In genomic region chr16:78298986-78299385, GRCh38 we compare ENCODE assay signal across 14 cellular contexts.
"Had no signal": no experiment of that assay in that cellular context is flagged by ENCODE, and none has a peak within 500 bp of the region (broad histone marks: within the 10 kb centered on the region; RNA-seq: fewer than 3 reads in every experiment).

No MANE protein-coding gene starts in this region.

- H3K27me3 Mint-ChIP-seq: activated CD4-positive, alpha-beta memory T cell treated with anti-CD3 and anti-CD28 coated beads, Interleukin-2, amount 10 ng/mL, durations not matched to agents 7 days and 5 days; activated T-cell treated with anti-CD3 and anti-CD28 coated beads, Interleukin-2, amount 50 U/mL, for 24 hours had no signal

- DNase-seq: activated CD4-positive, alpha-beta memory T cell treated with anti-CD3 and anti-CD28 coated beads, Interleukin-2, amount 10 ng/mL, durations not matched to agents 7 days and 5 days; activated CD4-positive, alpha-beta T cell treated with anti-CD3 and anti-CD28 coated beads for 4 hours; activated naive CD4-positive, alpha-beta T cell treated with anti-CD3 and anti-CD28 coated beads, Interleukin-2, amount 50 U/mL, for 16 hours; activated T-cell treated with anti-CD3 and anti-CD28 coated beads, Interleukin-2, amount 50 U/mL, for 24 hours; colonic mucosa; hippocampal formation; midbrain; sigmoid colon; stimulated activated CD4-positive, alpha-beta T cell treated with anti-CD3 and anti-CD28 coated beads, Interleukin-2, amount 100 ng/mL, for 24 hours; stomach; T-helper 1 cell; testis had no signal

- H3K9me3 Mint-ChIP-seq: activated CD4-positive, alpha-beta memory T cell treated with anti-CD3 and anti-CD28 coated beads, Interleukin-2, amount 10 ng/mL, durations not matched to agents 7 days and 5 days had no signal

- H3K4me1 Mint-ChIP-seq: activated CD4-positive, alpha-beta memory T cell treated with anti-CD3 and anti-CD28 coated beads, Interleukin-2, amount 10 ng/mL, durations not matched to agents 7 days and 5 days had no signal

- H3K36me3 Mint-ChIP-seq: WTC11 had no signal

- H3K27ac Mint-ChIP-seq: activated CD4-positive, alpha-beta memory T cell treated with anti-CD3 and anti-CD28 coated beads, Interleukin-2, amount 10 ng/mL, durations not matched to agents 7 days and 5 days; activated T-cell treated with anti-CD3 and anti-CD28 coated beads, Interleukin-2, amount 50 U/mL, for 24 hours; WTC11 had no signal

- H3K4me3 Mint-ChIP-seq: activated CD4-positive, alpha-beta memory T cell treated with anti-CD3 and anti-CD28 coated beads, Interleukin-2, amount 10 ng/mL, durations not matched to agents 7 days and 5 days; activated T-cell treated with anti-CD3 and anti-CD28 coated beads, Interleukin-2, amount 50 U/mL, for 24 hours; neural crest cell; WTC11 had no signal

- H3K4me3 ChIP-seq: colonic mucosa, sigmoid colon, stomach, testis had no signal
